8 cellular contexts compared by ENCODE assay signal in genomic region chrX:53094584-53094908, GRCh38. TPM values are rescaled to one million over a fixed set of nuclear protein-coding genes. Genes with fewer than 3 reads are reported as not detected.
A peak's percentile ranks its signal among the peaks of the same experiment; 100 is the strongest.
DNase-seq lines count a peak whose midpoint lies in the region; ATAC-seq and TF ChIP-seq lines count a peak whose summit lies in the region.

No MANE protein-coding gene starts in this region.

- CTCF ChIA-PET in MCF 10A (lab: Yijun Ruan, JAX), result interaction anchor here (0.6 to 0.7 kb wide), 3 partner anchors 21 to 117 kb away, joined by 3 to 4 read pairs (median 3); no protein-coding TSS in a partner anchor

- peak overlapping the region; percentile 54 for H3K4me3 ChIP-seq in cardiac muscle cell
- peak overlapping the region; percentile 48 for H3K4me3 ChIP-seq in mesodermal cell (ENCODE audit: extremely low read depth, insufficient read depth, low read length, poor library complexity, severe bottlenecking)
- H3K4me3 ChIP-seq in uterus, result peak overlapping the region; percentile 59 to 61

- WGBS in mesodermal cell (ENCODE audit: insufficient coverage in 2 of 2), 2 experiments, result no CpG with 5 or more reads among the region's 5 CpGs

- H3K36me3 ChIP-seq in cardiac muscle cell (no peaks in the 10 kb centered on the region), mesodermal cell (ENCODE audit: control insufficient read depth, insufficient read depth, low read length) (peaks cover 3% of the 10 kb centered on the region), uterus (no peaks in the 10 kb centered on the region)

- no peak for TF ChIP-seq POLR2A in uterus (IDR thresholded peaks at IDR 0.05)

- H3K27me3 ChIP-seq in cardiac muscle cell, result no peaks in the 10 kb centered on the region
- H3K27me3 ChIP-seq in uterus, result no peaks in the 10 kb centered on the region

- peaks cover 12% of the 10 kb centered on the region for H3K36me3 Mint-ChIP-seq in MCF 10A (ENCODE audit: insufficient read depth, unreplicated experiment)

- POLR2A ChIA-PET in MCF 10A (lab: Yijun Ruan, JAX), result interaction anchor here (0.8 to 1.6 kb wide), 4 partner anchors 12 to 131 kb away, joined by 4 to 12 read pairs (median 4); partner anchors contain the start of genes KDM5C and TSPYL2

- H3K27ac ChIP-seq in cardiac muscle cell (peak overlapping the region; percentile 91), mesodermal cell (ENCODE audit: low read depth, low read length, severe bottlenecking) (no peak overlapping the region), uterus (peak overlapping the region; percentile 85 to 90)

- H3K4me1 ChIP-seq in cardiac muscle cell (ENCODE audit: low read depth) (no peaks in the 10 kb centered on the region), mesodermal cell (ENCODE audit: control insufficient read depth, insufficient read depth, low read length, poor library complexity, severe bottlenecking) (no peaks in the 10 kb centered on the region), uterus (no peaks in the 10 kb centered on the region)

- no peaks in the 10 kb centered on the region for H3K9me3 Mint-ChIP-seq in MCF 10A (ENCODE audit: unreplicated experiment)

- H3K27me3 Mint-ChIP-seq in MCF 10A (ENCODE audit: insufficient read depth, unreplicated experiment), result peaks cover 46% of the 10 kb centered on the region

- intact Hi-C loops in left ventricle myocardium superior (cut with micrococcal nuclease) (no loop called here), MCF 10A (cut with micrococcal nuclease) (no loop called here), uterus (cut with DNase I; ENCODE audit: low total_unique reads) (no loop called here)

- DNase-seq in cardiac muscle cell (ENCODE audit: low read depth in 1 of 2, low spot score in 1 of 2), result no peak
- DNase-seq in left ventricle myocardium superior, result no peak
- DNase-seq in MCF 10A (ENCODE audit: unreplicated experiment), result no peak
- no peak for DNase-seq in uterus
- DNase-seq in activated CD4-positive, CD25-positive, alpha-beta regulatory T cell (lab: John Stamatoyannopoulos, UW), result no peak
- DNase-seq in stimulated activated CD8-positive, alpha-beta memory T cell treated with anti-CD3 and anti-CD28 coated beads, Interleukin-4, amount 100 ng/mL, for 48 hours, result no peak

- no peak for ATAC-seq in left ventricle myocardium superior
- no peak for ATAC-seq in HG03378 (IDR thresholded peaks at IDR 0.05; ENCODE audit: unreplicated experiment)

- H3K4me1 Mint-ChIP-seq in MCF 10A (ENCODE audit: insufficient read depth, unreplicated experiment), result peaks cover 6% of the 10 kb centered on the region

- H3K9me3 ChIP-seq in cardiac muscle cell (ENCODE audit: low read depth) (no peaks in the 10 kb centered on the region), mesodermal cell (ENCODE audit: control insufficient read depth, low read length) (no peaks in the 10 kb centered on the region), uterus (no peaks in the 10 kb centered on the region)

- peak overlapping the region; percentile 83 for H3K4me3 Mint-ChIP-seq in MCF 10A (ENCODE audit: unreplicated experiment)

- TF ChIP-seq CTCF in cardiac muscle cell (IDR thresholded peaks at IDR 0.05; ENCODE audit: low read depth, low read length) (no peak), MCF 10A (IDR thresholded peaks at IDR 0.05; ENCODE audit: unreplicated experiment) (no peak), uterus (IDR thresholded peaks at IDR 0.05) (no peak)

- BruUV-seq in MCF 10A (replicated peaks; lab: Mats Ljungman, UMichigan), result TSS peak; percentile 60

- H3K27ac Mint-ChIP-seq in MCF 10A (ENCODE audit: low read depth, unreplicated experiment), result peak overlapping the region; percentile 4

RNA-seq across cellular contexts. Expression of gene KANTR, which starts 0.6 kb away (rescaled TPM):
- total RNA-seq in cardiac muscle cell, result 5.8 and 17.0 TPM in 2 replicates
- polyA plus RNA-seq in cardiac muscle cell, result 9.8 and 10.5 TPM in 2 replicates
- total RNA-seq in left ventricle myocardium superior, result 4.8 TPM
- 3.4 and 6.3 TPM in 2 replicates for total RNA-seq in MCF 10A (2022)
- 4.8 TPM for polyA plus RNA-seq in mesodermal cell (2013, experiment 1 of 2)
- polyA plus RNA-seq in mesodermal cell (2013, experiment 2 of 2), result 3.5 TPM
- 10 to 100 TPM; 22.6 to 71.7 (median 33.6) TPM for total RNA-seq in uterus

RNA-seq across cellular contexts. Expression of gene TSPYL2, which starts 12.4 kb away (rescaled TPM):
- total RNA-seq in cardiac muscle cell (33.4 and 36.8 TPM in 2 replicates), left ventricle myocardium superior (38.6 TPM), MCF 10A (2022) (39.3 and 41.6 TPM in 2 replicates), uterus (100 to 1,000 TPM in 1 of 4 donors, 10 to 100 TPM in 3; 19.5 to 152 (median 30.7) TPM)
- 36.1 and 50.8 TPM in 2 replicates for polyA plus RNA-seq in cardiac muscle cell
- 23.7 TPM for polyA plus RNA-seq in mesodermal cell (2013, experiment 1 of 2)
- polyA plus RNA-seq in mesodermal cell (2013, experiment 2 of 2), result 29.0 TPM

RNA-seq across cellular contexts. Expression of gene GPR173, which starts 46.0 kb away (rescaled TPM):
- total RNA-seq in cardiac muscle cell, result 4.8 and 12.6 TPM in 2 replicates
- polyA plus RNA-seq in cardiac muscle cell, result 3.6 and 3.8 TPM in 2 replicates
- total RNA-seq in left ventricle myocardium superior, result 0.50 TPM
- total RNA-seq in MCF 10A (2022), result 1.3 TPM in 2 replicates
- 7.4 TPM for polyA plus RNA-seq in mesodermal cell (2013, experiment 1 of 2)
- 7.3 TPM for polyA plus RNA-seq in mesodermal cell (2013, experiment 2 of 2)
- 1 to 10 TPM in 2 of 4 donors, under 1 TPM in 2; 0.51 to 9.2 (median 4.5) TPM for total RNA-seq in uterus
